Comparison of ENCODE assay signal across 1 cellular context in the genomic region with DNA sequence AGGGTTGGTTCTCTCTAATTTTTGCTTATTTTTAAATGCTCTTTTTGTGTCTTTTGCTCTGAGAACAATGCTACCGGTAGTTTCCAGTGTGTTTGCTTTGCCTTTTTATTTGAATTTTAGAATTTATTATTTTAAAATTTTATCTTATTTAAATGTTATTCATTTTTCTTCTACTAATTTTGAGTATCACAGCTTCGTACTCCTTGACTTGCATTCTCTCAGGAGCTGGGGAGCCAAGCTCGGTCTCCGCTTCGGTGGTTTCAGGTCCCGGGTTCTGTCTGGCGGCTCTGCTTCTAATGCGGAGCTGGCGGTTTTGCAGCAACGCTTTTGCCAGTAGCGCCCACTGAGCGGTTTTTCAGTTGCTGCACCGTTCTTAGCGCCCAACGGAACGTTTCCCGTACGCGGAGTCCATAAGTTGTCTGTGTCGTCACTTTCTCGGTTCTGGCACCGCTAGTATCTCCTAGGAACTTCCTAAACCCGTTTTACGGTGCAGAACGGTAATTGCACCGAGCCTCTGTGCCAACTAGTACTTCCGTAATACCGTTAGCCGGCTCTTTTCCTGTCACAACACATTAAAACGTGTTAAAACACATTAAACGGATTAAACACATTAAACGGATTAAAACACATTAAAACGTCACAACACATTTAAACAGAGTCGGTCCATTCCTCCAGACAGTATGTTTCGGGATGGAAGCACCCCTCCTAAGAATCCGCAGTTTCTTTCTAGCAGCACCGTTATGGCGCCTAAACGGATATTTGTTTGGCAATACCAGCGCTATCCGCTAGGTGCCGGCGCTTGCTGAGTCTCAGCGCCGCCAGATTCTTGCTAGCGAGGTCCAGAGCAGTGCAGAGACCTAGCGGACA.
A peak's percentile ranks its signal among the peaks of the same experiment; 100 is the strongest.
TF ChIP-seq lines count a peak whose summit lies in the region.

No MANE protein-coding gene starts in this region.

TF ChIP-seq in HEK293, 187 proteins besides CTCF, POLR2A, EP300 and RAD21 (continued from another document):
- TF ChIP-seq ZBTB20 (tag by site-specific recombination; IDR thresholded peaks at IDR 0.05) (peak; percentile 93), ZNF26 (tag by site-specific recombination; IDR thresholded peaks at IDR 0.05) (no peak), OSR2 (tag by site-specific recombination; IDR thresholded peaks at IDR 0.05) (peak; percentile 54), KLF8 (tag by site-specific recombination; IDR thresholded peaks at IDR 0.05) (peak; percentile 32), ZNF394 (tag by site-specific recombination; IDR thresholded peaks at IDR 0.05; ENCODE audit: borderline replicate concordance) (peak; percentile 37; the same call in 1 of the 2 replicates), ZFP37 (tag by site-specific recombination; IDR thresholded peaks at IDR 0.05) (peak; percentile 86), REST (tag by site-specific recombination; IDR thresholded peaks at IDR 0.05) (0 out of 2 replicates have a peak, but pooled peaks have one; percentile 36), SP2 (tag by site-specific recombination; IDR thresholded peaks at IDR 0.05) (no peak), ZNF596 (tag by site-specific recombination; IDR thresholded peaks at IDR 0.05) (0 out of 2 replicates have a peak, but pooled peaks have one; percentile 49), SETDB1 (IDR thresholded peaks at IDR 0.05; ENCODE audit: insufficient read length, low read length) (peak; percentile 12), ZNF426 (tag by site-specific recombination; IDR thresholded peaks at IDR 0.05) (no peak), ZNF623 (tag by site-specific recombination; IDR thresholded peaks at IDR 0.05) (no peak), TRIM28 (IDR thresholded peaks at IDR 0.05; ENCODE audit: borderline replicate concordance, low read length) (peak; percentile 92; the same call in 1 of the 2 replicates), ZNF292 (tag by site-specific recombination; IDR thresholded peaks at IDR 0.05; ENCODE audit: borderline replicate concordance, low read depth) (no peak), ZNF639 (tag by site-specific recombination; IDR thresholded peaks at IDR 0.05) (peak; percentile 58), ZBTB7A (tag by site-specific recombination; IDR thresholded peaks at IDR 0.05; ENCODE audit: low read depth) (no peak), ZNF350 (tag by site-specific recombination; IDR thresholded peaks at IDR 0.05) (no peak), ZNF561 (tag by site-specific recombination; IDR thresholded peaks at IDR 0.05; ENCODE audit: borderline replicate concordance) (peak; percentile 71), ZNF76 (tag by site-specific recombination; IDR thresholded peaks at IDR 0.05; ENCODE audit: borderline replicate concordance, low read depth) (peak; percentile 15; the same call in 1 of the 2 replicates), ZNF335 (tag by site-specific recombination; conservative IDR thresholded peaks at IDR 0.05) (peak; percentile 75), ZEB2 (tag by site-specific recombination; IDR thresholded peaks at IDR 0.05) (peak; percentile 92), ZNF654 (tag by site-specific recombination; IDR thresholded peaks at IDR 0.05; ENCODE audit: low read depth) (peak; percentile 43), ZNF843 (tag by site-specific recombination; IDR thresholded peaks at IDR 0.05) (0 out of 2 replicates have a peak, but pooled peaks have one; percentile 23), ZNF830 (tag by site-specific recombination; IDR thresholded peaks at IDR 0.05; ENCODE audit: low read depth) (no peak), ZXDB (tag by site-specific recombination; IDR thresholded peaks at IDR 0.05) (peak; percentile 61; the same call in 1 of the 2 replicates), ZNF366 (tag by site-specific recombination; conservative IDR thresholded peaks at IDR 0.05) (0 out of 2 replicates have a peak, but pooled peaks have one; percentile 47), GLIS2 (tag by site-specific recombination; IDR thresholded peaks at IDR 0.05) (no peak), ZNF449 (tag by site-specific recombination; IDR thresholded peaks at IDR 0.05) (peak; percentile 83)
- TF ChIP-seq, protein P1, sequence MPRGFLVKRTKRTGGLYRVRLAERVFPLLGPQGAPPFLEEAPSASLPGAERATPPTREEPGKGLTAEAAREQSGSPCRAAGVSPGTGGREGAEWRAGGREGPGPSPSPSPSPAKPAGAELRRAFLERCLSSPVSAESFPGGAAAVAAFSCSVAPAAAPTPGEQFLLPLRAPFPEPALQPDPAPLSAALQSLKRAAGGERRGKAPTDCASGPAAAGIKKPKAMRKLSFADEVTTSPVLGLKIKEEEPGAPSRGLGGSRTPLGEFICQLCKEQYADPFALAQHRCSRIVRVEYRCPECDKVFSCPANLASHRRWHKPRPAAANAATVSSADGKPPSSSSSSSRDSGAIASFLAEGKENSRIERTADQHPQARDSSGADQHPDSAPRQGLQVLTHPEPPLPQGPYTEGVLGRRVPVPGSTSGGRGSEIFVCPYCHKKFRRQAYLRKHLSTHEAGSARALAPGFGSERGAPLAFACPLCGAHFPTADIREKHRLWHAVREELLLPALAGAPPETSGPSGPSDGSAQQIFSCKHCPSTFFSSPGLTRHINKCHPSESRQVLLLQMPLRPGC (tag by site-specific recombination; IDR thresholded peaks at IDR 0.05): 0 out of 2 replicates have a peak, but pooled peaks have one; percentile 48
- TF ChIP-seq, protein P2, sequence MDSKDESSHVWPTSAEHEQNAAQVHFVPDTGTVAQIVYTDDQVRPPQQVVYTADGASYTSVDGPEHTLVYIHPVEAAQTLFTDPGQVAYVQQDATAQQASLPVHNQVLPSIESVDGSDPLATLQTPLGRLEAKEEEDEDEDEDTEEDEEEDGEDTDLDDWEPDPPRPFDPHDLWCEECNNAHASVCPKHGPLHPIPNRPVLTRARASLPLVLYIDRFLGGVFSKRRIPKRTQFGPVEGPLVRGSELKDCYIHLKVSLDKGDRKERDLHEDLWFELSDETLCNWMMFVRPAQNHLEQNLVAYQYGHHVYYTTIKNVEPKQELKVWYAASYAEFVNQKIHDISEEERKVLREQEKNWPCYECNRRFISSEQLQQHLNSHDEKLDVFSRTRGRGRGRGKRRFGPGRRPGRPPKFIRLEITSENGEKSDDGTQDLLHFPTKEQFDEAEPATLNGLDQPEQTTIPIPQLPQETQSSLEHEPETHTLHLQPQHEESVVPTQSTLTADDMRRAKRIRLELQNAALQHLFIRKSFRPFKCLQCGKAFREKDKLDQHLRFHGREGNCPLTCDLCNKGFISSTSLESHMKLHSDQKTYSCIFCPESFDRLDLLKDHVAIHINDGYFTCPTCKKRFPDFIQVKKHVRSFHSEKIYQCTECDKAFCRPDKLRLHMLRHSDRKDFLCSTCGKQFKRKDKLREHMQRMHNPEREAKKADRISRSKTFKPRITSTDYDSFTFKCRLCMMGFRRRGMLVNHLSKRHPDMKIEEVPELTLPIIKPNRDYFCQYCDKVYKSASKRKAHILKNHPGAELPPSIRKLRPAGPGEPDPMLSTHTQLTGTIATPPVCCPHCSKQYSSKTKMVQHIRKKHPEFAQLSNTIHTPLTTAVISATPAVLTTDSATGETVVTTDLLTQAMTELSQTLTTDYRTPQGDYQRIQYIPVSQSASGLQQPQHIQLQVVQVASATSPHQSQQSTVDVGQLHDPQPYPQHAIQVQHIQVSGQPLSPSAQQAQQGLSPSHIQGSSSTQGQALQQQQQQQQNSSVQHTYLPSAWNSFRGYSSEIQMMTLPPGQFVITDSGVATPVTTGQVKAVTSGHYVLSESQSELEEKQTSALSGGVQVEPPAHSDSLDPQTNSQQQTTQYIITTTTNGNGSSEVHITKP (tag by site-specific recombination; IDR thresholded peaks at IDR 0.05): peak; percentile 75
- TF ChIP-seq, protein P3, sequence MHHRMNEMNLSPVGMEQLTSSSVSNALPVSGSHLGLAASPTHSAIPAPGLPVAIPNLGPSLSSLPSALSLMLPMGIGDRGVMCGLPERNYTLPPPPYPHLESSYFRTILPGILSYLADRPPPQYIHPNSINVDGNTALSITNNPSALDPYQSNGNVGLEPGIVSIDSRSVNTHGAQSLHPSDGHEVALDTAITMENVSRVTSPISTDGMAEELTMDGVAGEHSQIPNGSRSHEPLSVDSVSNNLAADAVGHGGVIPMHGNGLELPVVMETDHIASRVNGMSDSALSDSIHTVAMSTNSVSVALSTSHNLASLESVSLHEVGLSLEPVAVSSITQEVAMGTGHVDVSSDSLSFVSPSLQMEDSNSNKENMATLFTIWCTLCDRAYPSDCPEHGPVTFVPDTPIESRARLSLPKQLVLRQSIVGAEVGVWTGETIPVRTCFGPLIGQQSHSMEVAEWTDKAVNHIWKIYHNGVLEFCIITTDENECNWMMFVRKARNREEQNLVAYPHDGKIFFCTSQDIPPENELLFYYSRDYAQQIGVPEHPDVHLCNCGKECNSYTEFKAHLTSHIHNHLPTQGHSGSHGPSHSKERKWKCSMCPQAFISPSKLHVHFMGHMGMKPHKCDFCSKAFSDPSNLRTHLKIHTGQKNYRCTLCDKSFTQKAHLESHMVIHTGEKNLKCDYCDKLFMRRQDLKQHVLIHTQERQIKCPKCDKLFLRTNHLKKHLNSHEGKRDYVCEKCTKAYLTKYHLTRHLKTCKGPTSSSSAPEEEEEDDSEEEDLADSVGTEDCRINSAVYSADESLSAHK (tag by site-specific recombination; IDR thresholded peaks at IDR 0.05): peak; percentile 13; the same call in 1 of the 2 replicates
- TF ChIP-seq, protein P4, sequence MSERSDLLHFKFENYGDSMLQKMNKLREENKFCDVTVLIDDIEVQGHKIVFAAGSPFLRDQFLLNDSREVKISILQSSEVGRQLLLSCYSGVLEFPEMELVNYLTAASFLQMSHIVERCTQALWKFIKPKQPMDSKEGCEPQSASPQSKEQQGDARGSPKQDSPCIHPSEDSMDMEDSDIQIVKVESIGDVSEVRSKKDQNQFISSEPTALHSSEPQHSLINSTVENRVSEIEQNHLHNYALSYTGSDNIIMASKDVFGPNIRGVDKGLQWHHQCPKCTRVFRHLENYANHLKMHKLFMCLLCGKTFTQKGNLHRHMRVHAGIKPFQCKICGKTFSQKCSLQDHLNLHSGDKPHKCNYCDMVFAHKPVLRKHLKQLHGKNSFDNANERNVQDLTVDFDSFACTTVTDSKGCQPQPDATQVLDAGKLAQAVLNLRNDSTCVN (tag by site-specific recombination; optimal IDR thresholded peaks at IDR 0.05): peak; percentile 22
